9 cellular contexts compared by ENCODE assay signal in the genomic region with DNA sequence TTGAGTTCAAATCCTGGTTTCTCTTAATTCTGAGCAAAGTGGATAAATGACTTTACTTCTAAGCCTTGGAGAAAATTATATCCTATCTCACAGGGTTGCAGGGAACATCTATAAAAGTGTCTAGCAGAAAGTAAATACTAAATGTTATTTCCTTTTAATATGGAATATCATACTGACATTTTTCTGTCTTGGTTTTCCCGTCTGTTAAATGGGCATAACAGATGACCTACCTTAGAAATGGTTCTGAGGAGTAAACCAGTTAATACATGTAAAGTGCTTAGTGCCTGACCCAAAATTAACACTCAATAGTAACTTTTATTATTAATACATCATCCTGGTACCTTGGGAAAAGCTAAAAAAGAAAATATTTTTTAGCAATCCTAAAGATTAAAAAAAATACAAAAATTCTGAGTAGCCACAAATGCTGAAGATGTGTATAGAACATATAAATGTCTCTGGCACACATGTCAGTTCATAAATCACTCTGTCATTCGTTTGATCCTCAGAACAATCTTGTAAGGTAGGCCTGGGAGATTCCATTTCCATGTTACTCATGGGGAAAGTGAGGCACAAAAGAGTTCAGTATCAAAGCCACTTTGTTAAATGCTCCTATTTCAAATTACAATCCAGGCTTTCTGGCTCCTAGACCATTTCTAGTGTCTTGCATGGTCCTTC. TPM values are rescaled to one million over a fixed set of nuclear protein-coding genes. Genes with fewer than 3 reads are reported as not detected.
DNase-seq lines count a peak whose midpoint lies in the region; ATAC-seq and TF ChIP-seq lines count a peak whose summit lies in the region.
"Had no signal": no experiment of that assay in that cellular context is flagged by ENCODE, and none has a peak within 500 bp of the region (broad histone marks: within the 10 kb centered on the region; RNA-seq: fewer than 3 reads in every experiment).

No MANE protein-coding gene starts in this region.

- no peaks in the 10 kb centered on the region for H3K9me2 ChIP-seq in Loucy (replicated peaks; ENCODE audit: low read depth, low read length)

- H3K4me2 ChIP-seq in Loucy (ENCODE audit: low read depth, low read length, poor library complexity, severe bottlenecking): peak overlapping the region; percentile 88

- peaks cover 24% of the 10 kb centered on the region for H4K20me1 ChIP-seq in Loucy (ENCODE audit: insufficient read depth, low read length, poor library complexity, severe bottlenecking)

- no peaks in the 10 kb centered on the region for H3F3A ChIP-seq in Loucy (ENCODE audit: low read depth)

- no peak overlapping the region for H2AFZ ChIP-seq in Loucy (ENCODE audit: low read length)

- H3K27me3 ChIP-seq in CD8-positive, alpha-beta memory T cell (ENCODE audit: insufficient read depth, low read length, poor library complexity, severe bottlenecking): no peaks in the 10 kb centered on the region
- no peaks in the 10 kb centered on the region for H3K27me3 ChIP-seq in Loucy (ENCODE audit: insufficient read depth, low read length, poor library complexity, severe bottlenecking)
- H3K27me3 ChIP-seq: left lung had no signal

- peaks cover 26% of the 10 kb centered on the region for H3K36me3 ChIP-seq in CD8-positive, alpha-beta memory T cell (ENCODE audit: insufficient read depth, low read length)
- H3K36me3 ChIP-seq in Loucy (ENCODE audit: insufficient read depth, low read length): peaks cover 12% of the 10 kb centered on the region; the same call in 1 of the 2 replicates

- H3K4me1 Mint-ChIP-seq in CD8-positive, alpha-beta memory T cell: peaks cover 31 to 63% (median 43%) of the 10 kb centered on the region in 3 donors
- H3K4me1 Mint-ChIP-seq in dendritic cell treated with granulocyte-macrophage colony-stimulating factor and Interleukin-4, amounts not matched to agents 40 ng/mL and 50 ng/mL, for 4 days (ENCODE audit: low read depth): peaks cover 23% of the 10 kb centered on the region
- H3K4me1 Mint-ChIP-seq in nephron progenitor cell: peaks cover 28% of the 10 kb centered on the region

- H3K27ac ChIP-seq in CD8-positive, alpha-beta memory T cell (ENCODE audit: low read depth, low read length): no peak overlapping the region

- peaks cover 26% of the 10 kb centered on the region for H3K4me1 ChIP-seq in CD8-positive, alpha-beta memory T cell (ENCODE audit: insufficient read depth, low read length)
- H3K4me1 ChIP-seq in Loucy (ENCODE audit: insufficient read depth, low read length, poor library complexity, severe bottlenecking): peaks cover 23% of the 10 kb centered on the region

- ATAC-seq in HG03097 (IDR thresholded peaks at IDR 0.05; ENCODE audit: low FRiP score, unreplicated experiment): no peak
- no peak for ATAC-seq in GM21367 (IDR thresholded peaks at IDR 0.05; ENCODE audit: unreplicated experiment)
- ATAC-seq: left lung had no signal

- no peaks in the 10 kb centered on the region for H3K9me3 ChIP-seq in CD8-positive, alpha-beta memory T cell (ENCODE audit: low read length)
- H3K9me3 ChIP-seq in Loucy (ENCODE audit: insufficient read depth, low read depth, low read length): no peaks in the 10 kb centered on the region
- H3K9me3 ChIP-seq: left lung had no signal

- H3K79me2 ChIP-seq in Loucy (ENCODE audit: insufficient read depth, low read length): peaks cover 52% of the 10 kb centered on the region

- peak overlapping the region; percentile 98 to 100 (median 100) for H3K4me3 Mint-ChIP-seq in CD8-positive, alpha-beta memory T cell
- peak overlapping the region; percentile 100 for H3K4me3 Mint-ChIP-seq in dendritic cell treated with granulocyte-macrophage colony-stimulating factor and Interleukin-4, amounts not matched to agents 40 ng/mL and 50 ng/mL, for 4 days
- H3K4me3 Mint-ChIP-seq in nephron progenitor cell: peak overlapping the region; percentile 100

- no peaks in the 10 kb centered on the region for H3K27me3 Mint-ChIP-seq in CD8-positive, alpha-beta memory T cell
- H3K27me3 Mint-ChIP-seq in dendritic cell treated with granulocyte-macrophage colony-stimulating factor and Interleukin-4, amounts not matched to agents 40 ng/mL and 50 ng/mL, for 4 days: no peaks in the 10 kb centered on the region
- no peaks in the 10 kb centered on the region for H3K27me3 Mint-ChIP-seq in nephron progenitor cell (ENCODE audit: low read depth, poor library complexity)

- intact Hi-C loops in dendritic cell treated with granulocyte-macrophage colony-stimulating factor and Interleukin-4, amounts not matched to agents 40 ng/mL and 50 ng/mL, for 4 days (cut with micrococcal nuclease): no loop called here

- no peak overlapping the region for H3K4me3 ChIP-seq in CD8-positive, alpha-beta memory T cell (ENCODE audit: low read length)
- H3K4me3 ChIP-seq in Loucy (ENCODE audit: low read length, poor library complexity, severe bottlenecking): peak overlapping the region; percentile 94

- H3K9me3 Mint-ChIP-seq in CD8-positive, alpha-beta memory T cell: no peaks in the 10 kb centered on the region
- H3K9me3 Mint-ChIP-seq in dendritic cell treated with granulocyte-macrophage colony-stimulating factor and Interleukin-4, amounts not matched to agents 40 ng/mL and 50 ng/mL, for 4 days: no peaks in the 10 kb centered on the region
- no peaks in the 10 kb centered on the region for H3K9me3 Mint-ChIP-seq in nephron progenitor cell

- H3K36me3 Mint-ChIP-seq in CD8-positive, alpha-beta memory T cell: peaks cover 0 to 53% (median 20%) of the 10 kb centered on the region in 3 donors
- H3K36me3 Mint-ChIP-seq in dendritic cell treated with granulocyte-macrophage colony-stimulating factor and Interleukin-4, amounts not matched to agents 40 ng/mL and 50 ng/mL, for 4 days (ENCODE audit: low read depth): peaks cover 65% of the 10 kb centered on the region
- peaks cover 34% of the 10 kb centered on the region for H3K36me3 Mint-ChIP-seq in nephron progenitor cell (ENCODE audit: low read depth)

- POLR2A ChIA-PET in CD8-positive, alpha-beta memory T cell (lab: Charles Lee): no interaction called here

- no peak for DNase-seq in CD8-positive, alpha-beta memory T cell
- no peak for DNase-seq in nephron progenitor cell
- no peak for DNase-seq in AG08395 (ENCODE audit: low spot score)
- DNase-seq in SKM-1 treated with dmso at 0.1 percent for 144 hours (lab: John Stamatoyannopoulos, UW; ENCODE audit: unreplicated experiment): no peak
- DNase-seq: left lung had no signal

- CTCF ChIA-PET in CD8-positive, alpha-beta memory T cell (lab: Charles Lee): no interaction called here

- peak overlapping the region; percentile 86 for H3K9ac ChIP-seq in Loucy (ENCODE audit: low read depth, low read length, poor library complexity, severe bottlenecking)

- no peak for TF ChIP-seq CTCF in Loucy (conservative IDR thresholded peaks at IDR 0.05; ENCODE audit: low read length)
- no peak for TF ChIP-seq CTCF in nephron progenitor cell (IDR thresholded peaks at IDR 0.05)

- peak overlapping the region in 6 of 8 donors; percentile 91 to 100 (median 100) for H3K27ac Mint-ChIP-seq in CD8-positive, alpha-beta memory T cell
- H3K27ac Mint-ChIP-seq in dendritic cell treated with granulocyte-macrophage colony-stimulating factor and Interleukin-4, amounts not matched to agents 40 ng/mL and 50 ng/mL, for 4 days: no peak overlapping the region
- no peak overlapping the region for H3K27ac Mint-ChIP-seq in nephron progenitor cell

RNA-seq across cellular contexts. Expression of a gene that starts 1.3 kb away (rescaled TPM):
- total RNA-seq in CD8-positive, alpha-beta memory T cell: 10 to 100 TPM; 18.7 to 19.6 TPM
- polyA plus RNA-seq in CD8-positive, alpha-beta memory T cell: 9.8 TPM

RNA-seq across cellular contexts. Expression of a gene that starts 1.8 kb away (rescaled TPM):
- 100 to 1,000 TPM; 307 to 324 TPM for total RNA-seq in CD8-positive, alpha-beta memory T cell
- 134 TPM for polyA plus RNA-seq in CD8-positive, alpha-beta memory T cell

RNA-seq across cellular contexts. Expression of a gene that starts 32.8 kb away (rescaled TPM):
- total RNA-seq in CD8-positive, alpha-beta memory T cell: under 1 TPM; 0.40 to 0.42 TPM
- polyA plus RNA-seq in CD8-positive, alpha-beta memory T cell: not detected

RNA-seq across cellular contexts. Expression of a gene that starts 42.5 kb away (rescaled TPM):
- not detected for total RNA-seq in CD8-positive, alpha-beta memory T cell
- not detected for polyA plus RNA-seq in CD8-positive, alpha-beta memory T cell
- total RNA-seq: left lung had no signal

Comparison
In these comparisons a context has a peak if more than half of its experiments do, and no peak if none do; other contexts are left out.
1. H3K27ac Mint-ChIP-seq: peak in CD8-positive, alpha-beta memory T cell (6 of 8); none in dendritic cell treated with granulocyte-macrophage colony-stimulating factor and Interleukin-4, amounts not matched to agents 40 ng/mL and 50 ng/mL, for 4 days (single experiment) and nephron progenitor cell (single experiment).
2. Peak in every context shown above with its lines, with median percentiles within 50 percentile points of each other: H3K4me3 Mint-ChIP-seq.